Comparison of ENCODE assay signal across 9 cellular contexts in the genomic region with DNA sequence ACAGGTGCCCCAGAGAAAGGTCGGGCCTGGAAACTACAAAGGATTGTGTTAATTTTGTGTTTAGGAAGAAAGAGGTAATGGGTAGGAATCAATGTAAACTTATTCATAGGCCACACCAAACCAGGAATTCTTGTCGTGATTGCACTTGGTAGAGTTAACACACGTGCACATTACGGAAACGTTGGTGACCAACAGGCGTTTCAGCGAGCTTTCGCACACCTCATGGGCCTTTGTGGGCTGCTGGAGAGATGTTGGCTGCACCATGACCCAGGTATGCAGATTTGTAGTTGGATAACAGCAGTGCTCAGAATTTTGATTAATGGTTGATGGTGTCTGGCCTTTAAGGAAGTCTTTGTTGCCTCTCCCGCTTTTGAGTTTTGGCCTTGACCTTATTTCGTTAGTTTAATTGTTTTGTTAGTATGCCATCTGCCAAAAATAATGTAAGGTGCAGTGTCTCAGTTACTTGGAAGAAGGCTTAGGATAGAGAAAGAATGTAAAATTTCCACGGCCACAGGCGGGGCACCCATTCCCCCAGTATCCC. TPM values are rescaled to one million over a fixed set of nuclear protein-coding genes. Genes with fewer than 3 reads are reported as not detected.
DNase-seq lines count a peak whose midpoint lies in the region; ATAC-seq, FAIRE-seq and TF ChIP-seq lines count a peak whose summit lies in the region.
"Had no signal": no experiment of that assay in that cellular context is flagged by ENCODE, and none has a peak within 500 bp of the region (broad histone marks: within the 10 kb centered on the region; RNA-seq: fewer than 3 reads in every experiment).

No MANE protein-coding gene starts in this region.

- DNase-seq in left ventricle myocardium inferior = no peak
- no peak for DNase-seq in cardiac septum (ENCODE audit: low spot score)
- DNase-seq in astrocyte (ENCODE audit: low read depth) = no peak
- DNase-seq in mesenteric fat pad (ENCODE audit: low spot score) = peak; percentile 59
- DNase-seq in uterus = no peak
- DNase-seq in HUDEP-2 (lab: John Stamatoyannopoulos, UW; ENCODE audit: unreplicated experiment in 76 of 76) = no peak
- no peak for DNase-seq in upper lobe of left lung
- no peak for DNase-seq in DMS79 treated with DMSO at 0.1 percent for 48 hours (lab: John Stamatoyannopoulos, UW)
- DNase-seq: NCI-H446 had no signal

- TF ChIP-seq POLR2A in uterus (IDR thresholded peaks at IDR 0.05) = no peak
- no peak for TF ChIP-seq POLR2A in upper lobe of left lung (IDR thresholded peaks at IDR 0.05)

- H3K4me1 ChIP-seq in left ventricle myocardium inferior = peaks cover 47% of the 10 kb centered on the region
- H3K4me1 ChIP-seq in astrocyte (ENCODE audit: insufficient read depth, low read length) = peaks cover 15% of the 10 kb centered on the region
- no peaks in the 10 kb centered on the region for H3K4me1 ChIP-seq in uterus
- H3K4me1 ChIP-seq in upper lobe of left lung = peaks cover 9 to 36% (median 19%) of the 10 kb centered on the region in 4 donors

- H3K27ac Mint-ChIP-seq in astrocyte (ENCODE audit: unreplicated experiment) = peak overlapping the region; percentile 30

- no peak for ATAC-seq in upper lobe of left lung (ENCODE audit: low FRiP score in 2 of 2)

- peaks cover 88% of the 10 kb centered on the region for H3K79me2 ChIP-seq in astrocyte (ENCODE audit: insufficient read depth, low read length)

- peak overlapping the region; percentile 92 for H3K4me3 Mint-ChIP-seq in astrocyte (ENCODE audit: unreplicated experiment)

- peaks cover 18% of the 10 kb centered on the region for H4K20me1 ChIP-seq in astrocyte (ENCODE audit: insufficient read depth, low read length)

- TF ChIP-seq CTCF in left ventricle myocardium inferior (IDR thresholded peaks at IDR 0.05; ENCODE audit: borderline replicate concordance) (no peak), astrocyte (IDR thresholded peaks at IDR 0.05; ENCODE audit: insufficient read depth, low read depth, low read length) (no peak), uterus (IDR thresholded peaks at IDR 0.05) (no peak), upper lobe of left lung (IDR thresholded peaks at IDR 0.05) (no peak)

- intact Hi-C loops in left ventricle myocardium inferior (cut with micrococcal nuclease) = no loop called here
- intact Hi-C loops in cardiac septum (cut with DNase I) = loop anchor here (10.0 kb wide), 2 partner anchors 339 to 1609 kb away; partner anchors contain the start of gene TSHZ1
- intact Hi-C loops in uterus (cut with DNase I; ENCODE audit: low total_unique reads) = no loop called here

- H3K4me3 ChIP-seq in left ventricle myocardium inferior = peak overlapping the region; percentile 96
- peak overlapping the region; percentile 76 for H3K4me3 ChIP-seq in astrocyte (ENCODE audit: insufficient read depth, low read depth, low read length)
- H3K4me3 ChIP-seq in uterus = peak overlapping the region in 1 of 2 donors; percentile 82
- peak overlapping the region in 1 of 4 donors; percentile 97 for H3K4me3 ChIP-seq in upper lobe of left lung

- no peaks in the 10 kb centered on the region for H3K9me3 ChIP-seq in left ventricle myocardium inferior (replicated peaks)
- no peaks in the 10 kb centered on the region for H3K9me3 ChIP-seq in astrocyte (ENCODE audit: insufficient read depth, low read depth, low read length)
- H3K9me3 ChIP-seq in uterus = no peaks in the 10 kb centered on the region
- no peaks in the 10 kb centered on the region for H3K9me3 ChIP-seq in upper lobe of left lung

- H3K27ac ChIP-seq in left ventricle myocardium inferior (replicated peaks) (peak overlapping the region; percentile 99), astrocyte (ENCODE audit: low read depth, low read length) (no peak overlapping the region), uterus (peak overlapping the region; percentile 91 to 99), upper lobe of left lung (peak overlapping the region in 2 of 4 donors; percentile 77 to 97)

- TF ChIP-seq EP300 in upper lobe of left lung (IDR thresholded peaks at IDR 0.05) = no peak

- H3K27me3 ChIP-seq in left ventricle myocardium inferior (ENCODE audit: low read depth) = no peaks in the 10 kb centered on the region
- no peaks in the 10 kb centered on the region for H3K27me3 ChIP-seq in astrocyte (ENCODE audit: insufficient read depth, low read length)
- no peaks in the 10 kb centered on the region for H3K27me3 ChIP-seq in uterus
- no peaks in the 10 kb centered on the region for H3K27me3 ChIP-seq in upper lobe of left lung

- 83 to 87% methylated on average over 12 of the region's 12 CpGs for WGBS in upper lobe of left lung, 2 donors

- H3K4me2 ChIP-seq in astrocyte (ENCODE audit: low read length) = peak overlapping the region; percentile 91

- H3K36me3 ChIP-seq in left ventricle myocardium inferior = no peaks in the 10 kb centered on the region
- peaks cover 4% of the 10 kb centered on the region for H3K36me3 ChIP-seq in astrocyte (ENCODE audit: insufficient read depth, low read length)
- H3K36me3 ChIP-seq in uterus = no peaks in the 10 kb centered on the region
- no peaks in the 10 kb centered on the region for H3K36me3 ChIP-seq in upper lobe of left lung

- FAIRE-seq in astrocyte (lab: Jason Lieb, UNC) = no peak

- H3K36me3 Mint-ChIP-seq in astrocyte (ENCODE audit: low read depth, unreplicated experiment) = peaks cover 1% of the 10 kb centered on the region

- peak overlapping the region; percentile 95 for H3K9ac ChIP-seq in astrocyte (ENCODE audit: low read length)

- H2AFZ ChIP-seq in astrocyte (ENCODE audit: low read depth, low read length) = no peak overlapping the region

- no peaks in the 10 kb centered on the region for H3K9me3 Mint-ChIP-seq in astrocyte (ENCODE audit: unreplicated experiment)

- H3K27me3 Mint-ChIP-seq in astrocyte (ENCODE audit: low read depth, unreplicated experiment) = no peaks in the 10 kb centered on the region

- peaks cover 23% of the 10 kb centered on the region for H3K4me1 Mint-ChIP-seq in astrocyte (ENCODE audit: low read depth, unreplicated experiment)

RNA-seq across cellular contexts. Expression of gene ZNF236, which starts 1.8 kb away (rescaled TPM):
- total RNA-seq in left ventricle myocardium inferior = 10.6 TPM
- 12.7 TPM for total RNA-seq in cardiac septum
- total RNA-seq in astrocyte = 10.9 and 13.3 TPM in 2 replicates
- 14.5 TPM for total RNA-seq in mesenteric fat pad
- 10 to 100 TPM; 16.7 to 40.7 (median 22.9) TPM for total RNA-seq in uterus
- 10 to 100 TPM in 5 of 6 donors, 1 to 10 TPM in 1; 9.0 to 27.2 (median 14.8) TPM for total RNA-seq in upper lobe of left lung
